Comparison of ENCODE assay signal across 12 cellular contexts in genomic region chr2:74571058-74571457, GRCh38. TPM values are rescaled to one million over a fixed set of nuclear protein-coding genes. Genes with fewer than 3 reads are reported as not detected.
A peak's percentile ranks its signal among the peaks of the same experiment; 100 is the strongest.
DNase-seq lines count a peak whose midpoint lies in the region; ATAC-seq and TF ChIP-seq lines count a peak whose summit lies in the region.
"Had no signal": no experiment of that assay in that cellular context is flagged by ENCODE, and none has a peak within 500 bp of the region (broad histone marks: within the 10 kb centered on the region; RNA-seq: fewer than 3 reads in every experiment).

No MANE protein-coding gene starts in this region.

- H3K4me2 ChIP-seq in mammary epithelial cell (ENCODE audit: insufficient read depth, low read depth, low read length) = no peak overlapping the region

- H3K4me3 ChIP-seq in mammary epithelial cell (replicated peaks in 1 of 3; ENCODE audit: insufficient read depth in 1 of 3, low read depth in 2 of 3, low read length in 3 of 3) (no peak overlapping the region), transverse colon (no peak overlapping the region), coronary artery (no peak overlapping the region)
- H3K4me3 ChIP-seq: psoas muscle had no signal

- in situ Hi-C loops in mammary epithelial cell (cut with MboI; ENCODE audit: low sequenced_read_pairs in 2 of 2) = no loop called here
- in situ Hi-C loops in transverse colon (cut with MboI; ENCODE audit: low pct_ligation_motif_present in 1 of 4, low pct_unique_long_range_greater_than_20kb in 1 of 4, low sequenced_read_pairs in 3 of 4) = no loop called here

- WGBS in mammary epithelial cell (ENCODE audit: low coverage, missing lambda C conversion rate) = 100% methylated on average over 1 of the region's 1 CpG
- 60 to 84% methylated on average over 1 of the region's 1 CpG for WGBS in transverse colon (ENCODE audit: low coverage in 1 of 2), 2 donors

- no peak overlapping the region for H3K4me3 Mint-ChIP-seq in MCF 10A (ENCODE audit: unreplicated experiment)
- H3K4me3 Mint-ChIP-seq in CD4-positive, alpha-beta T cell = no peak overlapping the region
- H3K4me3 Mint-ChIP-seq: CD14-positive monocyte had no signal

- TF ChIP-seq POLR2A in transverse colon (IDR thresholded peaks at IDR 0.05) = no peak

- peak; percentile 62 for ATAC-seq in GM21717 (IDR thresholded peaks at IDR 0.05; ENCODE audit: unreplicated experiment)
- peak; percentile 73 for ATAC-seq in HG03460 (IDR thresholded peaks at IDR 0.05; ENCODE audit: unreplicated experiment)
- ATAC-seq in stimulated activated naive CD8-positive, alpha-beta T cell treated with anti-CD3 and anti-CD28 coated beads, Interleukin-15, Interleukin-2, amounts not matched to agents 100 U/mL and 50 U/mL, for 24 hours = peak; percentile 80
- ATAC-seq in CD4-positive, alpha-beta T cell (ENCODE audit: poor library complexity) = no peak
- ATAC-seq: psoas muscle had no signal

- H2AFZ ChIP-seq in mammary epithelial cell (ENCODE audit: low read depth, low read length) = peak overlapping the region; percentile 30

- TF ChIP-seq EP300 in transverse colon (IDR thresholded peaks at IDR 0.05; ENCODE audit: low read depth) = no peak

- H3K27me3 ChIP-seq in mammary epithelial cell (ENCODE audit: insufficient read depth, low read length) = no peaks in the 10 kb centered on the region
- H3K27me3 ChIP-seq in transverse colon = no peaks in the 10 kb centered on the region
- H3K27me3 ChIP-seq in CD4-positive, alpha-beta T cell (ENCODE audit: control insufficient read depth, insufficient read depth, low read length) = peaks cover 4% of the 10 kb centered on the region

- TF ChIP-seq CTCF in mammary epithelial cell (conservative IDR thresholded peaks at IDR 0.05 in 1 of 2, IDR thresholded peaks at IDR 0.05 in 1 of 2; ENCODE audit: extremely low read depth in 1 of 2, insufficient read depth in 1 of 2, low read depth in 1 of 2, low read length in 2 of 2) (no peak), MCF 10A (IDR thresholded peaks at IDR 0.05; ENCODE audit: unreplicated experiment) (no peak), transverse colon (IDR thresholded peaks at IDR 0.05) (no peak), coronary artery (IDR thresholded peaks at IDR 0.05) (no peak)
- no peak for TF ChIP-seq CTCF in CD4-positive, alpha-beta T cell (IDR thresholded peaks at IDR 0.05)

- no peak for DNase-seq in mammary epithelial cell
- DNase-seq in MCF 10A (ENCODE audit: unreplicated experiment) = no peak
- no peak for DNase-seq in stimulated activated naive CD8-positive, alpha-beta T cell treated with anti-CD3 and anti-CD28 coated beads, Interleukin-15, Interleukin-2, amounts not matched to agents 100 U/mL and 50 U/mL, for 24 hours
- DNase-seq in transverse colon = no peak
- DNase-seq in CD4-positive, alpha-beta T cell = no peak
- no peak for DNase-seq in coronary artery (ENCODE audit: low spot score)
- DNase-seq: psoas muscle, SHP77 had no signal

- H3K9me3 Mint-ChIP-seq in MCF 10A (ENCODE audit: unreplicated experiment) = no peaks in the 10 kb centered on the region
- H3K9me3 Mint-ChIP-seq in CD4-positive, alpha-beta T cell = no peaks in the 10 kb centered on the region
- H3K9me3 Mint-ChIP-seq: activated T-helper 2 cell treated with anti-CD3 and anti-CD28 coated beads, Interferon-gamma antibody, Interleukin-2, Interleukin-4, amounts not matched to agents 10 μg/mL and 5 μg/mL and 100 μg/mL, durations not matched to agents 14 hours and 24 hours and 36 hours had no signal

- BruUV-seq in mammary epithelial cell (replicated peaks; lab: Mats Ljungman, UMichigan) (no TSS peak), MCF 10A (replicated peaks; lab: Mats Ljungman, UMichigan) (no TSS peak)

- no peak overlapping the region for H3K27ac ChIP-seq in mammary epithelial cell (ENCODE audit: insufficient read depth, low read depth, low read length)
- H3K27ac ChIP-seq in transverse colon = no peak overlapping the region
- H3K27ac ChIP-seq in CD4-positive, alpha-beta T cell (ENCODE audit: low read depth, low read length) = no peak overlapping the region
- H3K27ac ChIP-seq in coronary artery = no peak overlapping the region
- H3K27ac ChIP-seq: psoas muscle had no signal

- H3K79me2 ChIP-seq in mammary epithelial cell (ENCODE audit: insufficient read depth, low read length) = no peaks in the 10 kb centered on the region

- CTCF ChIA-PET in mammary epithelial cell (lab: Charles Lee; ENCODE audit: low non-redundant PET) = no interaction called here
- CTCF ChIA-PET in MCF 10A (lab: Yijun Ruan, JAX) = interaction anchor here (15.5 kb wide), 1 partner anchor 16 kb away, joined by 203 read pairs; no protein-coding TSS in a partner anchor
- CTCF ChIA-PET in CD4-positive, alpha-beta T cell (lab: Charles Lee) = no interaction called here

- dilution Hi-C loops in mammary epithelial cell (cut with HindIII; ENCODE audit: low sequenced_read_pairs) = no loop called here

- no peak overlapping the region for H3K9ac ChIP-seq in mammary epithelial cell (ENCODE audit: insufficient read depth, low read length)

- H3K36me3 ChIP-seq in mammary epithelial cell (ENCODE audit: insufficient read depth, low read length) (no peaks in the 10 kb centered on the region), transverse colon (no peaks in the 10 kb centered on the region)

- H3K4me1 ChIP-seq in mammary epithelial cell (ENCODE audit: insufficient read depth, low read length) = peaks cover 39% of the 10 kb centered on the region
- peaks cover 0 to 5% (median 0%) of the 10 kb centered on the region in 4 donors for H3K4me1 ChIP-seq in transverse colon
- H3K4me1 ChIP-seq: psoas muscle had no signal

- H3K4me1 Mint-ChIP-seq in MCF 10A (ENCODE audit: insufficient read depth, unreplicated experiment) = peaks cover 29% of the 10 kb centered on the region
- peaks cover 20% of the 10 kb centered on the region for H3K4me1 Mint-ChIP-seq in CD4-positive, alpha-beta T cell (ENCODE audit: low read depth)

- H3K36me3 Mint-ChIP-seq in MCF 10A (ENCODE audit: insufficient read depth, unreplicated experiment) = no peaks in the 10 kb centered on the region
- no peaks in the 10 kb centered on the region for H3K36me3 Mint-ChIP-seq in CD4-positive, alpha-beta T cell (ENCODE audit: low read depth)

- POLR2A ChIA-PET in MCF 10A (lab: Yijun Ruan, JAX) = interaction anchor here (1.1 to 1.5 kb wide), 2 partner anchors 8 to 41 kb away, joined by 3 read pairs; no protein-coding TSS in a partner anchor
- POLR2A ChIA-PET in CD4-positive, alpha-beta T cell (lab: Charles Lee) = no interaction called here

- H3K27ac Mint-ChIP-seq in MCF 10A (ENCODE audit: low read depth, unreplicated experiment) = no peak overlapping the region
- no peak overlapping the region for H3K27ac Mint-ChIP-seq in CD4-positive, alpha-beta T cell
- H3K27ac Mint-ChIP-seq: activated T-helper 2 cell treated with anti-CD3 and anti-CD28 coated beads, Interferon-gamma antibody, Interleukin-2, Interleukin-4, amounts not matched to agents 10 μg/mL and 5 μg/mL and 100 μg/mL, durations not matched to agents 14 hours and 24 hours and 36 hours; CD14-positive monocyte had no signal

- intact Hi-C loops in mammary epithelial cell (cut with micrococcal nuclease) = no loop called here
- intact Hi-C loops in MCF 10A (cut with micrococcal nuclease) = no loop called here
- intact Hi-C loops in transverse colon (cut with DNase I; ENCODE audit: low total_unique reads) = no loop called here
- intact Hi-C loops in CD4-positive, alpha-beta T cell (cut with DNase I, micrococcal nuclease) = no loop called here

- H4K20me1 ChIP-seq in mammary epithelial cell (ENCODE audit: insufficient read depth, low read length) = no peaks in the 10 kb centered on the region

- H3K9me3 ChIP-seq in mammary epithelial cell (replicated peaks; ENCODE audit: insufficient read depth, low read length) (no peaks in the 10 kb centered on the region), transverse colon (no peaks in the 10 kb centered on the region)
- no peaks in the 10 kb centered on the region for H3K9me3 ChIP-seq in CD4-positive, alpha-beta T cell (ENCODE audit: control insufficient read depth, low read length)
- H3K9me3 ChIP-seq: psoas muscle had no signal

- H3K27me3 Mint-ChIP-seq in MCF 10A (ENCODE audit: insufficient read depth, unreplicated experiment) = no peaks in the 10 kb centered on the region
- H3K27me3 Mint-ChIP-seq in CD4-positive, alpha-beta T cell = peaks cover 17% of the 10 kb centered on the region

RNA-seq across cellular contexts. Expression of gene DOK1, which starts 16.5 kb away (rescaled TPM):
- total RNA-seq in mammary epithelial cell (1 to 10 TPM; 3.1 to 6.5 TPM), MCF 10A (2022) (3.4 and 4.6 TPM in 2 replicates), transverse colon (10 to 100 TPM; 14.7 to 21.3 (median 20.1) TPM)
- polyA plus RNA-seq in mammary epithelial cell = 4.9 TPM
- polyA minus RNA-seq in mammary epithelial cell = not detected
- total RNA-seq in CD4-positive, alpha-beta T cell = 1 to 10 TPM; 3.4 to 6.0 TPM

RNA-seq across cellular contexts. Expression of gene LOXL3, which starts 17.3 kb away (rescaled TPM):
- under 1 TPM; 0.83 to 0.87 TPM for total RNA-seq in mammary epithelial cell
- 2.2 TPM for polyA plus RNA-seq in mammary epithelial cell
- polyA minus RNA-seq in mammary epithelial cell = 0.21 TPM
- total RNA-seq in MCF 10A (2022) = 0.93 and 1.2 TPM in 2 replicates
- total RNA-seq in transverse colon = 1 to 10 TPM; 1.6 to 4.1 (median 3.0) TPM
- total RNA-seq in CD4-positive, alpha-beta T cell = under 1 TPM in 1 of 2 experiments, not detected in 1; 0.25 TPM

RNA-seq across cellular contexts. Expression of gene HTRA2, which starts 41.3 kb away (rescaled TPM):
- total RNA-seq in mammary epithelial cell (10 to 100 TPM; 29.2 to 30.8 TPM), MCF 10A (2022) (27.6 and 33.0 TPM in 2 replicates), transverse colon (10 to 100 TPM in 3 of 4 donors, 1 to 10 TPM in 1; 8.6 to 29.6 (median 21.0) TPM)
- 50.0 TPM for polyA plus RNA-seq in mammary epithelial cell
- polyA minus RNA-seq in mammary epithelial cell = 68.7 TPM
- 10 to 100 TPM; 15.3 to 16.0 TPM for total RNA-seq in CD4-positive, alpha-beta T cell

RNA-seq across cellular contexts. Expression of gene AUP1, which starts 41.6 kb away (rescaled TPM):
- 100 to 1,000 TPM in 1 of 2 donors, 10 to 100 TPM in 1; 67.5 to 111 TPM for total RNA-seq in mammary epithelial cell
- 145 TPM for polyA plus RNA-seq in mammary epithelial cell
- polyA minus RNA-seq in mammary epithelial cell = 95.5 TPM
- total RNA-seq in MCF 10A (2022) = 138 and 140 TPM in 2 replicates
- total RNA-seq in transverse colon = 100 to 1,000 TPM; 164 to 264 (median 189) TPM
- 100 to 1,000 TPM; 162 to 170 TPM for total RNA-seq in CD4-positive, alpha-beta T cell

RNA-seq across cellular contexts. Expression of gene DQX1, which starts 45.0 kb away (rescaled TPM):
- total RNA-seq in mammary epithelial cell (1 to 10 TPM in 1 of 2 donors, under 1 TPM in 1; 0.83 to 5.2 TPM), MCF 10A (2022) (4.3 and 4.7 TPM in 2 replicates), transverse colon (100 to 1,000 TPM in 1 of 4 donors, 10 to 100 TPM in 3; 32.4 to 194 (median 53.1) TPM)
- 3.4 TPM for polyA plus RNA-seq in mammary epithelial cell
- not detected for polyA minus RNA-seq in mammary epithelial cell
- total RNA-seq in CD4-positive, alpha-beta T cell = under 1 TPM in 1 of 2 experiments, not detected in 1; 0.22 TPM
- total RNA-seq: psoas muscle had no signal
- polyA plus RNA-seq: CD14-positive monocyte had no signal
